1 cellular context compared by ENCODE assay signal in the genomic region with DNA sequence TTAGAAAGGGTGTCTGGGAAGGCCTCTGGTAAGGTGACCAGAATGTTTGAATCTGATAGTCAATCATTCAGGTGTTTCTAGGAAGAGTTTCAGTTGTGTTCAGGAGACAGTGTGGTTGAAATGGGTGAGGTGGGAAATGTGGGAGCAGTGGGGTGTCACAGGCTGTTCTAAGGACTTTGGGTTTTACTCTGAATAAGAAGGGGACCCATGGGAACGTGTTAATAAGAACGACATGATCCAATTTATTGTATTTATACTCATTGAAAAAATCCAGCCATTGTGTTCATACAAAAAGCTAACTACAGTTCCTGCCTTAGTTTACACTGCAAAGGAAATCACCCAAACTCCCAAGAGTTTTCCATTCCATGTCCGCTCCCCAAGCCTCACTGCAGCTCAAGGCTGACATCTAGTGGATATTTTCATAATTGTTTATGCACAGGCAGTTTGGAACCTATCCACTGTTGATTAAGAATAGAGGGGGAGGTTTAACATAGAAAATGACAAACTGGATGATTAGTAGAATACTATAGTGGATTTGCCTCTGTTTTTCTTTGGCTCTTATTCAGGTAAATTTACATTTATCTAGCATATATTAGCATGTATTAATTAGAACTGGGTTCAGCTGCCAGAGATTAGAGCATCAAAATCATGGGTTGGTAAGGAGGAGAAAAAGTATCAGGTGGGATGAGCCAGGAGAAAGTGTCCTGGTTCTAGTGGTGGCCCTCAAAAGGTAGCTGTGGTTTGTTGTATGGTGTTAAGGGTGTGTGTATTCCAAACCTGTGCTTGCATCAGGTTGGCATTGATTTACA.
TF ChIP-seq lines count a peak whose summit lies in the region.

No MANE protein-coding gene starts in this region.

TF ChIP-seq in IMR-90, 13 proteins besides CTCF, POLR2A, EP300 and RAD21:
- peak; percentile 95 for TF ChIP-seq SMC3 (IDR thresholded peaks at IDR 0.05; ENCODE audit: low read depth, low read length)
- no peak for TF ChIP-seq BHLHE40 (IDR thresholded peaks at IDR 0.05; ENCODE audit: low read depth, low read length)
